Comparison of ENCODE assay signal across 20 cellular contexts in the genomic region with DNA sequence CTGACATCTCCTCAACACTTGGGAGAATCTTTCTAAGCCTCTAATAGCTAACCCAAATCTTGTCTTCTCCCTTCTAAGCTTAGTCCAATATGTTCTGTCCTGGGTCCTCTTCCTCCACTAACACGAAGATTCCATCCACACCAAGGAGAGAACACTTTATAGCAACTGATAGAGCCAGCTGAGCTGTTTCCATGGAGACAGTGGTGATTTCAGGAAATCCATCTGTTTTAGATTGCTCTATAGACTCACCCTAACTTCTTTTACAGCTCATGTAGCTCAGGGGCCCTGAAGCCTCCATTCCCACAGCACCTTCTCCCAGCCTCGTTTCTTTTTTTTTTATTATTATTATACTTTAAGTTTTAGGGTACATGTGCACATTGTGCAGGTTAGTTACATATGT. TPM values are rescaled to one million over a fixed set of nuclear protein-coding genes. Genes with fewer than 3 reads are reported as not detected.
DNase-seq lines count a peak whose midpoint lies in the region; ATAC-seq, FAIRE-seq and TF ChIP-seq lines count a peak whose summit lies in the region.
"Had no signal": no experiment of that assay in that cellular context is flagged by ENCODE, and none has a peak within 500 bp of the region (broad histone marks: within the 10 kb centered on the region; RNA-seq: fewer than 3 reads in every experiment).

No MANE protein-coding gene starts in this region.

- peak overlapping the region in 4 of 5 experiments; percentile 4 to 72 (median 35) for H3K27ac Mint-ChIP-seq in brain

- no peaks in the 10 kb centered on the region for H3K27me3 ChIP-seq in BLaER1

- peaks cover 31% of the 10 kb centered on the region for H3K36me3 Mint-ChIP-seq in brain
- H3K36me3 Mint-ChIP-seq: CD14-positive monocyte had no signal

- H3K36me3 ChIP-seq in BLaER1, result 0 out of 2 replicates have a peak, but pooled peaks cover 4% of the 10 kb centered on the region
- H3K36me3 ChIP-seq: HAP-1 had no signal

- ATAC-seq in HG03378 (IDR thresholded peaks at IDR 0.05; ENCODE audit: unreplicated experiment), result no peak
- ATAC-seq: PC-3 had no signal

- peaks cover 52% of the 10 kb centered on the region for H3K4me1 ChIP-seq in BLaER1
- H3K4me1 ChIP-seq: HAP-1 had no signal

- peaks cover 9 to 29% (median 25%) of the 10 kb centered on the region in 5 experiments for H3K9me3 Mint-ChIP-seq in brain

- H3K4me1 Mint-ChIP-seq in brain, result peaks cover 38% of the 10 kb centered on the region

- H3K4me2 ChIP-seq in BLaER1, result peak overlapping the region; percentile 39

- H3K27ac ChIP-seq in BLaER1, result no peak overlapping the region

- no peaks in the 10 kb centered on the region for H3K27me3 Mint-ChIP-seq in brain

- no peak for FAIRE-seq in GM19239 (lab: Jason Lieb, UNC)
- FAIRE-seq: G401.6 had no signal

- no peak overlapping the region for H3K4me3 Mint-ChIP-seq in brain
- H3K4me3 Mint-ChIP-seq: CD14-positive monocyte had no signal

- H3K9ac ChIP-seq in BLaER1, result no peak overlapping the region

- peaks cover 18% of the 10 kb centered on the region for H3K9me3 ChIP-seq in BLaER1
- H3K9me3 ChIP-seq: HAP-1 had no signal

- peaks cover 21% of the 10 kb centered on the region for H4K20me1 ChIP-seq in BLaER1

- H3K4me3 ChIP-seq in AG09309 (ENCODE audit: control insufficient read depth, low read depth, low read length) (no peak overlapping the region), BLaER1 (no peak overlapping the region), fibroblast of mammary gland (ENCODE audit: control insufficient read depth, low read depth, low read length) (no peak overlapping the region)
- H3K4me3 ChIP-seq: HAP-1 had no signal

- DNase-seq in AG09309 (ENCODE audit: low read depth) (peak; percentile 44), fibroblast of mammary gland (ENCODE audit: low read depth) (peak; percentile 53), GM19239 (ENCODE audit: insufficient read length, low spot score) (no peak), iPS-NIHi11 (ENCODE audit: low spot score) (no peak)
- no peak for DNase-seq in stimulated activated CD4-positive, alpha-beta T cell treated with anti-CD3 and anti-CD28 coated beads, Interleukin-2, amount 100 ng/mL, for 24 hours
- DNase-seq: AML-193, DND-41, NCI-H1092 treated with DMSO at 0.1 percent for 48 hours, NCI-H146, NCI-H2029 treated with DMSO at 0.1 percent for 48 hours, NCI-H526, PC-3, RPMI8226, SIG-M5 had no signal

- no peak for TF ChIP-seq CTCF in AG09309 (IDR thresholded peaks at IDR 0.05; ENCODE audit: control insufficient read depth, insufficient read depth, low read depth, low read length, missing control alignments)
- no peak for TF ChIP-seq CTCF in brain (conservative IDR thresholded peaks at IDR 0.05)
- no peak for TF ChIP-seq CTCF in fibroblast of mammary gland (conservative IDR thresholded peaks at IDR 0.05; ENCODE audit: control insufficient read depth, insufficient read depth, low read depth, low read length)

RNA-seq across cellular contexts. Expression of gene SCD5, which starts 37.3 kb away (rescaled TPM):
- polyA plus RNA-seq in brain (ENCODE audit: insufficient read depth, low read depth, low replicate concordance), result 188 TPM

Comparison
In these comparisons a context has a peak if more than half of its experiments do, and no peak if none do; other contexts are left out.
1. DNase-seq: peak in AG09309 (single experiment) and fibroblast of mammary gland (single experiment); none in GM19239 (single experiment), iPS-NIHi11 (single experiment) and stimulated activated CD4-positive, alpha-beta T cell treated with anti-CD3 and anti-CD28 coated beads, Interleukin-2, amount 100 ng/mL, for 24 hours (0 of 2).